In genomic region chr5:9056046-9056445, GRCh38 we compare ENCODE assay signal across 19 cellular contexts.
DNase-seq lines count a peak whose midpoint lies in the region; ATAC-seq and TF ChIP-seq lines count a peak whose summit lies in the region.
"Had no signal": no experiment of that assay in that cellular context is flagged by ENCODE, and none has a peak within 500 bp of the region (broad histone marks: within the 10 kb centered on the region; RNA-seq: fewer than 3 reads in every experiment).

No MANE protein-coding gene starts in this region.

- H3K4me2 ChIP-seq in BLaER1, result 0 out of 2 replicates have a peak overlapping the region, but pooled peaks have one; percentile 5
- H3K4me2 ChIP-seq: KMS-11, SK-N-SH had no signal

- H3K27me3 ChIP-seq in BLaER1 (no peaks in the 10 kb centered on the region), ovary (no peaks in the 10 kb centered on the region)

- H3K36me3 ChIP-seq in BLaER1 (peaks cover 24% of the 10 kb centered on the region), ovary (no peaks in the 10 kb centered on the region)

- in situ Hi-C loops in G401 (cut with HindIII; ENCODE audit: low sequenced_read_pairs), result no loop called here

- no peak for TF ChIP-seq EP300 in ovary (IDR thresholded peaks at IDR 0.05)

- no peak for TF ChIP-seq POLR2A in ovary (IDR thresholded peaks at IDR 0.05)

- no peak for TF ChIP-seq CTCF in fibroblast of mammary gland (conservative IDR thresholded peaks at IDR 0.05; ENCODE audit: control insufficient read depth, insufficient read depth, low read depth, low read length)
- TF ChIP-seq CTCF in ovary (IDR thresholded peaks at IDR 0.05), result no peak

- DNase-seq in M059J (ENCODE audit: low read depth) (peak; percentile 41), astrocyte of the hippocampus (ENCODE audit: low read depth, low spot score) (peak; percentile 33), fibroblast of mammary gland (ENCODE audit: low read depth) (peak; percentile 41), left cardiac atrium (no peak), G401 (ENCODE audit: low spot score) (no peak), ovary (no peak)
- DNase-seq in activated CD4-positive, alpha-beta T cell treated with anti-CD3 and anti-CD28 coated beads, Interleukin-2, amount 50 U/mL, for 4 hours, result no peak
- DNase-seq: DMS 273 treated with DMSO at 0.1 percent for 48 hours; H7; NCI-H187; NCI-H2171 treated with DMSO at 0.1 percent for 48 hours; NCI-H510A; NK-92 treated with Interleukin-12 subunit alpha and Interleukin-12 subunit beta, amount 100 ng/mL, for 24 hours; SHP77; SK-N-SH had no signal

- H3K9ac ChIP-seq in BLaER1, result no peak overlapping the region
- H3K9ac ChIP-seq: KMS-11, SK-N-SH had no signal

- 90 to 92% (median 91%) methylated on average over 4 of the region's 4 CpGs for WGBS in ovary, 3 donors

- H3K9me3 ChIP-seq in BLaER1 (peaks cover 10% of the 10 kb centered on the region), ovary (no peaks in the 10 kb centered on the region)
- H3K9me3 ChIP-seq: SK-N-SH had no signal

- H3K4me3 ChIP-seq in BLaER1 (no peak overlapping the region), fibroblast of mammary gland (ENCODE audit: control insufficient read depth, low read depth, low read length) (no peak overlapping the region), ovary (no peak overlapping the region)

- H4K20me1 ChIP-seq in BLaER1, result no peaks in the 10 kb centered on the region

- H3K4me1 ChIP-seq in BLaER1, result peaks cover 68% of the 10 kb centered on the region
- H3K4me1 ChIP-seq in ovary (ENCODE audit: insufficient read depth), result peaks cover 9% of the 10 kb centered on the region

- H3K27ac ChIP-seq in BLaER1 (no peak overlapping the region), ovary (no peak overlapping the region)
- H3K27ac ChIP-seq: C4-2B, KMS-11 had no signal

- no peak for ATAC-seq in left cardiac atrium
- ATAC-seq: HepG2 had no signal

- intact Hi-C loops in left cardiac atrium (cut with DNase I), result no loop called here
- intact Hi-C loops in ovary (cut with DNase I), result no loop called here

Comparison
In these comparisons a context has a peak if more than half of its experiments do, and no peak if none do; other contexts are left out.
1. DNase-seq: peak in M059J (single experiment), astrocyte of the hippocampus (single experiment) and fibroblast of mammary gland (single experiment); none in left cardiac atrium (single experiment), activated CD4-positive, alpha-beta T cell treated with anti-CD3 and anti-CD28 coated beads, Interleukin-2, amount 50 U/mL, for 4 hours (0 of 2), G401 (single experiment) and ovary (0 of 5).